ENCODE assay signal across 29 cellular contexts in genomic region chrX:40121618-40122017, GRCh38.
"Had no signal": no experiment of that assay in that cellular context is flagged by ENCODE, and none has a peak within 500 bp of the region (broad histone marks: within the 10 kb centered on the region; RNA-seq: fewer than 3 reads in every experiment).

No MANE protein-coding gene starts in this region.

- H3K36me3 ChIP-seq: adrenal gland, gastroesophageal sphincter, right atrium auricular region, tibial nerve, WERI-Rb-1 had no signal

- H3K4me1 Mint-ChIP-seq: immature natural killer cell had no signal

- H3K27me3 Mint-ChIP-seq: activated naive CD8-positive, alpha-beta T cell treated with anti-CD3 and anti-CD28 coated beads for 36 hours had no signal

- H3K27ac Mint-ChIP-seq: activated naive CD4-positive, alpha-beta T cell treated with anti-CD3 and anti-CD28 coated beads for 36 hours; activated naive CD8-positive, alpha-beta T cell treated with anti-CD3 and anti-CD28 coated beads for 36 hours; activated T-helper 1 cell treated with anti-CD3 and anti-CD28 coated beads, Interleukin-12 subunit alpha, Interleukin-12 subunit beta, Interleukin-2, Interleukin-4 antibody, amounts not matched to agents 30 ng/mL and 10 ng/mL and 1 ng/mL, durations not matched to agents 14 hours and 24 hours and 36 hours; immature natural killer cell; natural killer cell; stimulated activated naive B cell treated with anti-CD40 and anti-IgM and Interleukin-4, amounts not matched to agents 10 μg/mL and 1 μg/mL and 100 μg/mL, for 72 hours had no signal

- H3K27me3 ChIP-seq: adrenal gland, body of pancreas, gastroesophageal sphincter, right atrium auricular region, tibial nerve had no signal

- H3K4me3 Mint-ChIP-seq: activated naive CD4-positive, alpha-beta T cell treated with anti-CD3 and anti-CD28 coated beads for 36 hours; activated naive CD8-positive, alpha-beta T cell treated with anti-CD3 and anti-CD28 coated beads for 36 hours; activated T-helper 1 cell treated with anti-CD3 and anti-CD28 coated beads, Interleukin-12 subunit alpha, Interleukin-12 subunit beta, Interleukin-2, Interleukin-4 antibody, amounts not matched to agents 30 ng/mL and 10 ng/mL and 1 ng/mL, durations not matched to agents 14 hours and 24 hours and 36 hours; natural killer cell had no signal

- H3K36me3 Mint-ChIP-seq: activated naive CD8-positive, alpha-beta T cell treated with anti-CD3 and anti-CD28 coated beads for 36 hours; natural killer cell had no signal

- ATAC-seq: activated CD4-positive, CD25-positive, alpha-beta regulatory T cell treated with anti-CD3 and anti-CD28 coated beads, Interleukin-2, amount 50 U/mL, for 24 hours; body of pancreas; gastroesophageal sphincter had no signal

- DNase-seq: activated CD4-positive, alpha-beta T cell treated with anti-CD3 and anti-CD28 coated beads for 48 hours; activated CD4-positive, alpha-beta T cell treated with anti-CD3 and anti-CD28 coated beads, Interleukin-2, amount 50 U/mL, for 48 hours; activated CD8-positive, alpha-beta memory T cell treated with anti-CD3 and anti-CD28 coated beads, Interleukin-2, amount 50 U/mL, for 4 hours; activated effector memory CD4-positive, alpha-beta T cell treated with anti-CD3 and anti-CD28 coated beads, Interleukin-2, amount 50 U/mL, for 16 hours; activated naive CD4-positive, alpha-beta T cell treated with anti-CD3 and anti-CD28 coated beads for 36 hours; activated naive CD8-positive, alpha-beta T cell treated with anti-CD3 and anti-CD28 coated beads for 36 hours; activated T-cell treated with anti-CD3 and anti-CD28 coated beads, Interleukin-2, amount 50 U/mL, for 1 hour; adrenal gland; aorta; body of pancreas; effector CD8-positive, alpha-beta T cell; head of caudate nucleus; hypothalamus; immature natural killer cell; kidney; left colon; midbrain; natural killer cell; stimulated activated CD4-positive, alpha-beta T cell treated with anti-CD3 and anti-CD28 coated beads, Interleukin-1b, Interleukin-23, amount 100 ng/mL, for 48 hours; stimulated activated CD4-positive, alpha-beta T cell treated with anti-CD3 and anti-CD28 coated beads, Interleukin-4, amount 100 ng/mL, for 4 hours; stimulated activated CD8-positive, alpha-beta memory T cell treated with anti-CD3 and anti-CD28 coated beads, Interleukin-4, amount 100 ng/mL, for 48 hours; stimulated activated naive B cell treated with anti-CD40 and anti-IgM and Interleukin-4, amounts not matched to agents 10 μg/mL and 1 μg/mL and 100 μg/mL, for 72 hours; T-helper 9 cell; WERI-Rb-1 had no signal

- H3K9me3 Mint-ChIP-seq: activated naive CD4-positive, alpha-beta T cell treated with anti-CD3 and anti-CD28 coated beads for 36 hours; activated naive CD8-positive, alpha-beta T cell treated with anti-CD3 and anti-CD28 coated beads for 36 hours; activated T-helper 1 cell treated with anti-CD3 and anti-CD28 coated beads, Interleukin-12 subunit alpha, Interleukin-12 subunit beta, Interleukin-2, Interleukin-4 antibody, amounts not matched to agents 30 ng/mL and 10 ng/mL and 1 ng/mL, durations not matched to agents 14 hours and 24 hours and 36 hours; natural killer cell; stimulated activated naive B cell treated with anti-CD40 and anti-IgM and Interleukin-4, amounts not matched to agents 10 μg/mL and 1 μg/mL and 100 μg/mL, for 72 hours had no signal

- H3K27ac ChIP-seq: adrenal gland, body of pancreas, gastroesophageal sphincter, right atrium auricular region, tibial nerve, WERI-Rb-1 had no signal

- H3K9me3 ChIP-seq: adrenal gland, body of pancreas, gastroesophageal sphincter, right atrium auricular region, tibial nerve had no signal
